5 cellular contexts compared by ENCODE assay signal in genomic region chr2:1415501-1415900, GRCh38. TPM values are rescaled to one million over a fixed set of nuclear protein-coding genes. Genes with fewer than 3 reads are reported as not detected.
"Had no signal": no experiment of that assay in that cellular context is flagged by ENCODE, and none has a peak within 500 bp of the region (broad histone marks: within the 10 kb centered on the region; RNA-seq: fewer than 3 reads in every experiment).

No MANE protein-coding gene starts in this region.

- H3K4me2 ChIP-seq: GM23338 had no signal

- H3K4me3 Mint-ChIP-seq: GM23338, H9 had no signal

- DNase-seq: H9, HCEC 1CT, IMR-90 had no signal

- H3K4me3 ChIP-seq: GM23338 had no signal

- H3K27ac Mint-ChIP-seq: GM23338 had no signal

- H3K9me3 Mint-ChIP-seq: GM23338, H9 had no signal

- H2AFZ ChIP-seq: GM23338 had no signal

- ATAC-seq: GM23338 had no signal

RNA-seq across cellular contexts. Expression of gene TPO, which starts 2.2 kb away (rescaled TPM):
- total RNA-seq: GM23338, H1, H9, IMR-90 had no signal
- polyA plus RNA-seq: H1, IMR-90 had no signal
